ENCODE assay signal across 19 cellular contexts in genomic region chr16:88495268-88495772, GRCh38. TPM values are rescaled to one million over a fixed set of nuclear protein-coding genes. Genes with fewer than 3 reads are reported as not detected.
A peak's percentile ranks its signal among the peaks of the same experiment; 100 is the strongest.
DNase-seq lines count a peak whose midpoint lies in the region; ATAC-seq and TF ChIP-seq lines count a peak whose summit lies in the region.
"Had no signal": no experiment of that assay in that cellular context is flagged by ENCODE, and none has a peak within 500 bp of the region (broad histone marks: within the 10 kb centered on the region; RNA-seq: fewer than 3 reads in every experiment).

No MANE protein-coding gene starts in this region.

- no peak overlapping the region for H3K4me3 Mint-ChIP-seq in Caco-2 (ENCODE audit: unreplicated experiment)
- H3K4me3 Mint-ChIP-seq in WTC11, result no peak overlapping the region
- no peak overlapping the region for H3K4me3 Mint-ChIP-seq in progenitor cell of endocrine pancreas (ENCODE audit: low read depth)
- H3K4me3 Mint-ChIP-seq: CD14-positive monocyte had no signal

- intact Hi-C loops in Caco-2 (cut with micrococcal nuclease; ENCODE audit: unreplicated experiment), result loop anchor here (5.0 kb wide), 1 partner anchor 362 kb away; the partner anchor contains the start of genes GALNS and TRAPPC2L

- no peak overlapping the region for H3K9ac ChIP-seq in MM.1S (ENCODE audit: low read length)

- peaks cover 19% of the 10 kb centered on the region for H3K4me1 Mint-ChIP-seq in Caco-2 (ENCODE audit: low read depth, unreplicated experiment)
- H3K4me1 Mint-ChIP-seq in WTC11, result no peaks in the 10 kb centered on the region
- peaks cover 20% of the 10 kb centered on the region for H3K4me1 Mint-ChIP-seq in progenitor cell of endocrine pancreas (ENCODE audit: low read depth)
- H3K4me1 Mint-ChIP-seq: CD14-positive monocyte had no signal

- H3K27me3 ChIP-seq in Caco-2 (replicated peaks; ENCODE audit: control insufficient read depth, insufficient read depth, low read length) (no peaks in the 10 kb centered on the region), MM.1S (replicated peaks; ENCODE audit: insufficient read depth, low read length) (no peaks in the 10 kb centered on the region)
- H3K27me3 ChIP-seq: SJCRH30 had no signal

- H3K79me2 ChIP-seq in MM.1S (ENCODE audit: low read length), result no peaks in the 10 kb centered on the region

- H3K27ac Mint-ChIP-seq in Caco-2 (ENCODE audit: unreplicated experiment) (peak overlapping the region; percentile 22), WTC11 (0 out of 2 replicates have a peak overlapping the region, but pooled peaks have one; percentile 38), progenitor cell of endocrine pancreas (peak overlapping the region; percentile 45)

- ATAC-seq in WTC11 (no peak), HG03196 (IDR thresholded peaks at IDR 0.05; ENCODE audit: unreplicated experiment) (no peak)

- H3K27me3 Mint-ChIP-seq in Caco-2 (ENCODE audit: insufficient read depth, unreplicated experiment), result no peaks in the 10 kb centered on the region
- H3K27me3 Mint-ChIP-seq in WTC11 (ENCODE audit: low read depth), result no peaks in the 10 kb centered on the region
- H3K27me3 Mint-ChIP-seq in progenitor cell of endocrine pancreas, result no peaks in the 10 kb centered on the region

- POLR2A ChIA-PET in Caco-2 (lab: Charles Lee), result no interaction called here
- POLR2A ChIA-PET in WTC11 (lab: Charles Lee), result no interaction called here

- TF ChIP-seq CTCF in Caco-2 (IDR thresholded peaks at IDR 0.05; ENCODE audit: insufficient read depth in 1 of 2, low read depth in 1 of 2, low read length in 1 of 2, severe bottlenecking in 1 of 2, unreplicated experiment in 1 of 2) (peak; percentile 10 to 33), GM12873 (IDR thresholded peaks at IDR 0.05; ENCODE audit: insufficient read depth, low read depth, low read length, missing control alignments) (peak; percentile 10), WTC11 (IDR thresholded peaks at IDR 0.05) (no peak), progenitor cell of endocrine pancreas (IDR thresholded peaks at IDR 0.05; ENCODE audit: unreplicated experiment) (peak; percentile 21), MM.1S (IDR thresholded peaks at IDR 0.05; ENCODE audit: low read length) (no peak)

- H3K9me3 ChIP-seq in Caco-2, result no peaks in the 10 kb centered on the region
- no peaks in the 10 kb centered on the region for H3K9me3 ChIP-seq in MM.1S (replicated peaks; ENCODE audit: insufficient read depth, low read length)
- H3K9me3 ChIP-seq: HAP-1, SJCRH30 had no signal

- H3K4me1 ChIP-seq in Caco-2 (peaks cover 56% of the 10 kb centered on the region), MM.1S (ENCODE audit: low read length) (no peaks in the 10 kb centered on the region)
- H3K4me1 ChIP-seq: HAP-1, SJCRH30 had no signal

- no peaks in the 10 kb centered on the region for H3K9me3 Mint-ChIP-seq in Caco-2 (ENCODE audit: unreplicated experiment)
- H3K9me3 Mint-ChIP-seq in WTC11, result no peaks in the 10 kb centered on the region
- H3K9me3 Mint-ChIP-seq in progenitor cell of endocrine pancreas (ENCODE audit: low read depth), result no peaks in the 10 kb centered on the region
- H3K9me3 Mint-ChIP-seq: CD14-positive monocyte had no signal

- H3K4me3 ChIP-seq in Caco-2 (ENCODE audit: low read depth, low read length), result no peak overlapping the region
- H3K4me3 ChIP-seq in MM.1S (ENCODE audit: low read length), result no peak overlapping the region
- H3K4me3 ChIP-seq: HAP-1, SJCRH30 had no signal

- no peak for DNase-seq in Caco-2
- no peak for DNase-seq in WTC11 (ENCODE audit: low spot score)
- DNase-seq in progenitor cell of endocrine pancreas (ENCODE audit: low spot score, unreplicated experiment), result no peak
- no peak for DNase-seq in iPS-NIHi11 (ENCODE audit: low spot score)
- DNase-seq in MM.1S, result no peak
- DNase-seq: ACHN, AML-193, DMS79 treated with DMSO at 0.1 percent for 48 hours, KG1, NCI-H1417 treated with DMSO at 0.1 percent for 48 hours, NCI-H187 treated with DMSO at 0.1 percent for 48 hours, NCI-H226, NCI-H524 had no signal

- CTCF ChIA-PET in Caco-2 (lab: Charles Lee) (no interaction called here), WTC11 (lab: Charles Lee) (interaction anchor here (0.9 to 1.1 kb wide), 3 partner anchors 18 to 47 kb away, joined by 3 to 4 read pairs (median 3); no protein-coding TSS in a partner anchor)

- H3K9me2 ChIP-seq in MM.1S (replicated peaks; ENCODE audit: insufficient read depth, low read length), result no peaks in the 10 kb centered on the region

- H2AFZ ChIP-seq in MM.1S (ENCODE audit: low read length), result no peak overlapping the region

- BruUV-seq in Caco-2 (replicated peaks; lab: Mats Ljungman, UMichigan), result no TSS peak

- no peak overlapping the region for H3K4me2 ChIP-seq in MM.1S (ENCODE audit: low read depth, low read length)

- no peaks in the 10 kb centered on the region for H4K20me1 ChIP-seq in MM.1S (ENCODE audit: insufficient read depth, low read length)

- H3F3A ChIP-seq in MM.1S (ENCODE audit: insufficient read depth, low read length), result no peaks in the 10 kb centered on the region

- H3K36me3 ChIP-seq in Caco-2 (ENCODE audit: control insufficient read depth, insufficient read depth, low read length) (peaks cover 2% of the 10 kb centered on the region; the same call in 1 of the 2 replicates), MM.1S (replicated peaks; ENCODE audit: insufficient read depth, low read length) (no peaks in the 10 kb centered on the region)
- H3K36me3 ChIP-seq: HAP-1, SJCRH30 had no signal

- H3K36me3 Mint-ChIP-seq in Caco-2 (ENCODE audit: insufficient read depth, unreplicated experiment) (peaks cover 32% of the 10 kb centered on the region), WTC11 (no peaks in the 10 kb centered on the region), progenitor cell of endocrine pancreas (ENCODE audit: insufficient read depth) (peaks cover 7% of the 10 kb centered on the region)
- H3K36me3 Mint-ChIP-seq: CD14-positive monocyte had no signal

- no peak overlapping the region for H3K27ac ChIP-seq in MM.1S (ENCODE audit: low read length)
- H3K27ac ChIP-seq: RWPE1, SJCRH30 had no signal

TF ChIP-seq in WTC11, 78 proteins besides CTCF, POLR2A, EP300 and RAD21:
- TF ChIP-seq FOXJ3 (CRISPR knock-in tag; IDR thresholded peaks at IDR 0.05; ENCODE audit: borderline replicate concordance), result no peak

RNA-seq across cellular contexts. Expression of gene ZFPM1, which starts 42.2 kb away (rescaled TPM):
- total RNA-seq in Caco-2 (2022) (24.1 and 25.9 TPM in 2 replicates), WTC11 (2021) (8.1 to 9.3 TPM (median 8.5 TPM) in 3 replicates), progenitor cell of endocrine pancreas (88.5 and 90.6 TPM in 2 replicates)

Comparison
In these comparisons a context has a peak if more than half of its experiments do, and no peak if none do; other contexts are left out.
1. CTCF ChIP-seq: peak in Caco-2 (2 of 2), GM12873 (single experiment) and progenitor cell of endocrine pancreas (single experiment); none in WTC11 (single experiment) and MM.1S (single experiment).
2. Peak in every context shown above with its lines, with median percentiles within 50 percentile points of each other: H3K27ac Mint-ChIP-seq.